ENCODE assay signal across 9 cellular contexts in genomic region chr5:179759961-179760541, GRCh38. TPM values are rescaled to one million over a fixed set of nuclear protein-coding genes. Genes with fewer than 3 reads are reported as not detected.
DNase-seq lines count a peak whose midpoint lies in the region; TF ChIP-seq lines count a peak whose summit lies in the region.
"Had no signal": no experiment of that assay in that cellular context is flagged by ENCODE, and none has a peak within 500 bp of the region (broad histone marks: within the 10 kb centered on the region; RNA-seq: fewer than 3 reads in every experiment).

No MANE protein-coding gene starts in this region.

- peak overlapping the region; percentile 58 for H3K27ac ChIP-seq in HL-60 (replicated peaks)
- H3K27ac ChIP-seq: VCaP had no signal

- H3K4me3 Mint-ChIP-seq in brain: no peak overlapping the region

- DNase-seq in activated CD4-positive, alpha-beta T cell treated with anti-CD3 and anti-CD28 coated beads for 24 hours (ENCODE audit: low read depth in 2 of 2): peak; percentile 12
- DNase-seq in activated CD4-positive, alpha-beta T cell treated with anti-CD3 and anti-CD28 coated beads for 1 hour: no peak
- DNase-seq in HL-60 (ENCODE audit: low read depth in 1 of 2, low spot score in 1 of 2): peak in 1 of 2 experiments; percentile 63
- peak; percentile 50 for DNase-seq in stimulated activated CD8-positive, alpha-beta memory T cell treated with anti-CD3 and anti-CD28 coated beads, Interleukin-4, amount 100 ng/mL, for 48 hours
- no peak for DNase-seq in H4 (ENCODE audit: low spot score)
- DNase-seq in central memory CD4-positive, alpha-beta T cell: no peak
- DNase-seq in cerebellar cortex (ENCODE audit: low spot score): no peak

- H3K27me3 ChIP-seq in HL-60 (ENCODE audit: insufficient read depth, poor library complexity, severe bottlenecking): no peaks in the 10 kb centered on the region

- no peaks in the 10 kb centered on the region for H3K27me3 Mint-ChIP-seq in brain

- H3K9me3 Mint-ChIP-seq in brain: no peaks in the 10 kb centered on the region

- peaks cover 70% of the 10 kb centered on the region for H3K4me1 Mint-ChIP-seq in brain

- TF ChIP-seq CTCF in HL-60 (IDR thresholded peaks at IDR 0.05; ENCODE audit: insufficient read depth, low read length) (no peak), brain (conservative IDR thresholded peaks at IDR 0.05) (no peak)

- no peak overlapping the region for H3K4me3 ChIP-seq in HL-60 (replicated peaks; ENCODE audit: insufficient read depth, low read length)

- H3K36me3 Mint-ChIP-seq in brain: peaks cover 28% of the 10 kb centered on the region

- peak overlapping the region; percentile 5 to 74 (median 45) for H3K27ac Mint-ChIP-seq in brain

RNA-seq across cellular contexts. Expression of gene MAML1, which starts 27.4 kb away (rescaled TPM):
- polyA plus RNA-seq in brain (ENCODE audit: insufficient read depth, low read depth, low replicate concordance): 20.0 TPM
- 11.9 and 12.8 TPM in 2 replicates for total RNA-seq in H4 (2014; rRNA removed; shearing (Covaris generic))

RNA-seq across cellular contexts. Expression of gene LTC4S, which starts 33.7 kb away (rescaled TPM):
- polyA plus RNA-seq in brain (ENCODE audit: insufficient read depth, low read depth, low replicate concordance): 1.9 TPM
- not detected in 2 replicates for total RNA-seq in H4 (2014; rRNA removed; shearing (Covaris generic))

RNA-seq across cellular contexts. Expression of gene MGAT4B, which starts 46.6 kb away (rescaled TPM):
- polyA plus RNA-seq in brain (ENCODE audit: insufficient read depth, low read depth, low replicate concordance): 174 TPM
- total RNA-seq in H4 (2014; rRNA removed; shearing (Covaris generic)): 160 and 216 TPM in 2 replicates

Comparison
In these comparisons a context has a peak if more than half of its experiments do, and no peak if none do; other contexts are left out.
1. DNase-seq: peak in activated CD4-positive, alpha-beta T cell treated with anti-CD3 and anti-CD28 coated beads for 24 hours (2 of 2) and stimulated activated CD8-positive, alpha-beta memory T cell treated with anti-CD3 and anti-CD28 coated beads, Interleukin-4, amount 100 ng/mL, for 48 hours (single experiment); none in activated CD4-positive, alpha-beta T cell treated with anti-CD3 and anti-CD28 coated beads for 1 hour (single experiment), H4 (single experiment), central memory CD4-positive, alpha-beta T cell (single experiment) and cerebellar cortex (single experiment).